21 cellular contexts compared by ENCODE assay signal in genomic region chr11:11217555-11218286, GRCh38.
"Had no signal": no experiment of that assay in that cellular context is flagged by ENCODE, and none has a peak within 500 bp of the region (broad histone marks: within the 10 kb centered on the region; RNA-seq: fewer than 3 reads in every experiment).

No MANE protein-coding gene starts in this region.

- H3K4me1 Mint-ChIP-seq: naive thymus-derived CD4-positive, alpha-beta T cell; stimulated activated effector memory CD8-positive, alpha-beta T cell treated with anti-CD3 and anti-CD28 coated beads, Interleukin-12 subunit alpha, Interleukin-12 subunit beta, amount 100 ng/mL, for 72 hours had no signal

- H3K9me3 Mint-ChIP-seq: effector memory CD8-positive, alpha-beta T cell; memory B cell; nephron; neural progenitor cell; stimulated activated effector memory CD8-positive, alpha-beta T cell treated with anti-CD3 and anti-CD28 coated beads, Interleukin-12 subunit alpha, Interleukin-12 subunit beta, amount 100 ng/mL, for 72 hours had no signal

- H3K36me3 Mint-ChIP-seq: memory B cell; naive thymus-derived CD4-positive, alpha-beta T cell; neural progenitor cell; stimulated activated effector memory CD8-positive, alpha-beta T cell treated with anti-CD3 and anti-CD28 coated beads, Interleukin-12 subunit alpha, Interleukin-12 subunit beta, amount 100 ng/mL, for 72 hours had no signal

- H3K4me3 ChIP-seq: coronary artery, lung, neural progenitor cell, right lobe of liver, smooth muscle cell, stomach, testis, tibial nerve, upper lobe of left lung had no signal

- H3K4me3 Mint-ChIP-seq: effector memory CD8-positive, alpha-beta T cell; memory B cell; naive thymus-derived CD4-positive, alpha-beta T cell; nephron; neural progenitor cell; stimulated activated effector memory CD8-positive, alpha-beta T cell treated with anti-CD3 and anti-CD28 coated beads, Interleukin-12 subunit alpha, Interleukin-12 subunit beta, amount 100 ng/mL, for 72 hours had no signal

- H3K27ac Mint-ChIP-seq: effector memory CD8-positive, alpha-beta T cell; memory B cell; nephron; neural progenitor cell; stimulated activated effector memory CD8-positive, alpha-beta T cell treated with anti-CD3 and anti-CD28 coated beads, Interleukin-12 subunit alpha, Interleukin-12 subunit beta, amount 100 ng/mL, for 72 hours had no signal

- H3K27me3 ChIP-seq: neural progenitor cell, right lobe of liver, stomach, testis, tibial nerve, upper lobe of left lung had no signal

- DNase-seq: dermis blood vessel endothelial cell; effector memory CD8-positive, alpha-beta T cell; head of caudate nucleus; naive thymus-derived CD4-positive, alpha-beta T cell; stimulated activated CD4-positive, alpha-beta T cell treated with anti-CD3 and anti-CD28 coated beads, Interleukin-12 subunit alpha, Interleukin-12 subunit beta, amount 100 ng/mL, for 4 hours; stimulated activated CD4-positive, alpha-beta T cell treated with anti-CD3 and anti-CD28 coated beads, Interleukin-2, amount 100 ng/mL, for 24 hours; stimulated activated CD4-positive, alpha-beta T cell treated with anti-CD3 and anti-CD28 coated beads, Interleukin-4, amount 100 ng/mL, for 24 hours; stimulated activated naive CD4-positive, alpha-beta T cell treated with Interleukin-2 at 50 U/mL for 16 hours; upper lobe of left lung had no signal

- H3K36me3 ChIP-seq: neural progenitor cell, right lobe of liver, stomach, tibial nerve, upper lobe of left lung had no signal

- H3K9ac ChIP-seq: neural progenitor cell, parathyroid adenoma had no signal

- H3K27ac ChIP-seq: coronary artery, neural progenitor cell, right lobe of liver, testis, tibial nerve, upper lobe of left lung had no signal

- H3K4me1 ChIP-seq: right lobe of liver, testis, upper lobe of left lung had no signal

- H3K9me3 ChIP-seq: right lobe of liver, stomach, testis, tibial nerve, upper lobe of left lung had no signal
